8 cellular contexts compared by ENCODE assay signal in the genomic region with DNA sequence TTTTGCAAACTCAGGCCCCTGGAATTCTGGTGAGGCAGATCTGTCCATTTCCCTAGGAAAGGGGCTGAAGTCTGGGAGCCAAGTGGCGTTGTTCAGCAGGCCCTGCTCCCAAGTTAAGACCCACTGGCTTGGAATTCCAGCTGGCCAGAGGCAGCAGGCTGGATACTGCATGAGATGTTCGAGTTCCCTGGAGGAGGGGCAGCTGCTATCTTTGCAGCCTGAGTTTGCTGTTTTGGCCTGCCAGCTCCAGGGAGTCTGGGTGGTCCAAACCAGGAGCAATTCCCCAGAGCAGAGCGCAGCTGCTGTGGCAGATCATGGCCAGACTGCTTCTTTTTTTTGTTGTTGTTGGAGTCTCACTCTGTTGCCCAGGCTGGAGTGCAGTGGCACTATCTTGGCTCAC. TPM values are rescaled to one million over a fixed set of nuclear protein-coding genes. Genes with fewer than 3 reads are reported as not detected.
"Had no signal": no experiment of that assay in that cellular context is flagged by ENCODE, and none has a peak within 500 bp of the region (broad histone marks: within the 10 kb centered on the region; RNA-seq: fewer than 3 reads in every experiment).

No MANE protein-coding gene starts in this region.

- H2AFZ ChIP-seq: GM23338 had no signal

- H3K4me2 ChIP-seq: GM23338 had no signal

- DNase-seq: H9, HCEC 1CT, IMR-90, KG1 had no signal

- H3K4me3 ChIP-seq: GM23338, K562 had no signal

RNA-seq across cellular contexts. Expression of gene PGK2, which starts 18.2 kb away (rescaled TPM):
- total RNA-seq: GM23338, H4, H9, HT-29, IMR-90, K562 had no signal
- polyA plus RNA-seq: GM23338, IMR-90, K562 had no signal
